ENCODE assay signal across 1 cellular context in the genomic region with DNA sequence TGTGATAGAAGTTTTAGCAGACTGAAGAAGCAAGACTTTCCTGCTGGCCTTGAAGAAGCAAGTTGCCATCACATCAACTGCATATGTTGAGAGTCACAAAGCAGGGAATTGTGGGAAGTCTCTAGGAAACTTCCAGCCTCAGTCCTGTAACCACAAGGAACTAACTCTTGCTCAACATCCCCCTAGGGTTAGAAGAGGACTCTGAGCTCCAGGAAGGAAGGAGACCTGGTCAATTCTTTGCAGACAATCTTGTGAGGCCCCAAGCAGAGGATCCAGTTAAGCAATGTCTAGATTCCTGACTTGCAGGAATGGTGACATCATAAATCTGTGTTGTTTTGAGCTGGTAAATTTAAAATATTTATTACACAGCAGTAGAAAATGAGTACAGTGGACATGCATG.
A peak's percentile ranks its signal among the peaks of the same experiment; 100 is the strongest.
TF ChIP-seq lines count a peak whose summit lies in the region.

No MANE protein-coding gene starts in this region.

TF ChIP-seq in IMR-90, 13 proteins besides CTCF, POLR2A, EP300 and RAD21:
- TF ChIP-seq MAZ (IDR thresholded peaks at IDR 0.05; ENCODE audit: borderline replicate concordance, low read depth, low read length) (no peak), NFE2L2 (IDR thresholded peaks at IDR 0.05; ENCODE audit: low read depth, low read length) (no peak), CEBPB (IDR thresholded peaks at IDR 0.05; ENCODE audit: low read depth, low read length) (peak; percentile 91), MXI1 (IDR thresholded peaks at IDR 0.05; ENCODE audit: borderline replicate concordance, low read depth, low read length) (no peak)
